Comparison of ENCODE assay signal across 16 cellular contexts in genomic region chr1:244789731-244790130, GRCh38.
"Had no signal": no experiment of that assay in that cellular context is flagged by ENCODE, and none has a peak within 500 bp of the region (broad histone marks: within the 10 kb centered on the region; RNA-seq: fewer than 3 reads in every experiment).

No MANE protein-coding gene starts in this region.

- H2AFZ ChIP-seq: hepatocyte had no signal

- DNase-seq: effector CD4-positive, alpha-beta T cell; erythroblast; foreskin melanocyte; kidney glomerular epithelial cell; mesendoderm; naive B cell; right lobe of liver; stimulated activated CD4-positive, alpha-beta T cell treated with anti-CD3 and anti-CD28 coated beads, Interleukin-15, amount 100 ng/mL, for 24 hours; stimulated activated CD4-positive, alpha-beta T cell treated with anti-CD3 and anti-CD28 coated beads, Interleukin-1b, Interleukin-23, amount 100 ng/mL, for 48 hours; stimulated activated CD4-positive, alpha-beta T cell treated with anti-CD3 and anti-CD28 coated beads, Interleukin-4, amount 100 ng/mL, for 24 hours; tibial artery had no signal

- H3K36me3 ChIP-seq: prostate gland, right lobe of liver, tibial artery had no signal

- H3K27me3 ChIP-seq: hepatocyte, right lobe of liver, tibial artery had no signal

- H3K79me2 ChIP-seq: hepatocyte, parathyroid adenoma had no signal

- H3K4me1 ChIP-seq: parathyroid adenoma, prostate gland had no signal

- H3K27ac ChIP-seq: coronary artery, hepatocyte, parathyroid adenoma, prostate gland, right lobe of liver, tibial artery had no signal

- H3K9ac ChIP-seq: parathyroid adenoma had no signal

- H3K4me2 ChIP-seq: hepatocyte had no signal

- H3K4me3 ChIP-seq: coronary artery, hepatocyte, prostate gland, right lobe of liver, tibial artery had no signal

- H3K9me3 ChIP-seq: prostate gland, right lobe of liver, tibial artery had no signal

- ATAC-seq: right lobe of liver; stimulated activated memory B cell treated with anti-CD40 and anti-IgM and Interleukin-4, amounts not matched to agents 10 μg/mL and 1 μg/mL and 100 μg/mL, for 72 hours had no signal
